Comparison of ENCODE assay signal across 8 cellular contexts in genomic region chr2:168469281-168469988, GRCh38.
A peak's percentile ranks its signal among the peaks of the same experiment; 100 is the strongest.
DNase-seq lines count a peak whose midpoint lies in the region; ATAC-seq lines count a peak whose summit lies in the region.

No MANE protein-coding gene starts in this region.

- peak; percentile 80 for DNase-seq in SIG-M5 (lab: John Stamatoyannopoulos, UW)
- DNase-seq in globus pallidus (ENCODE audit: low spot score), result no peak
- DNase-seq in stimulated activated CD4-positive, alpha-beta T cell treated with anti-CD3 and anti-CD28 coated beads, Interleukin-4, amount 100 ng/mL, for 24 hours, result no peak
- no peak for DNase-seq in foreskin melanocyte
- no peak for DNase-seq in Ammon's horn (ENCODE audit: low spot score)

- H3K4me2 ChIP-seq in BLaER1, result peak overlapping the region; percentile 81

- peak overlapping the region; percentile 68 for H3K27ac ChIP-seq in BLaER1

- H3K27me3 ChIP-seq in BLaER1, result no peaks in the 10 kb centered on the region

- peaks cover 65% of the 10 kb centered on the region for H3K4me1 ChIP-seq in BLaER1

- peaks cover 19% of the 10 kb centered on the region; the same call in 1 of the 2 replicates for H4K20me1 ChIP-seq in BLaER1

- H3K9ac ChIP-seq in BLaER1, result no peak overlapping the region

- H3K36me3 ChIP-seq in BLaER1, result peaks cover 15% of the 10 kb centered on the region

- peak; percentile 75 for ATAC-seq in GM19395 (IDR thresholded peaks at IDR 0.05; ENCODE audit: unreplicated experiment)
- ATAC-seq in HG03097 (IDR thresholded peaks at IDR 0.05; ENCODE audit: low FRiP score, unreplicated experiment), result peak; percentile 59

- H3K9me3 ChIP-seq in BLaER1, result no peaks in the 10 kb centered on the region

- H3K4me3 ChIP-seq in BLaER1, result no peak overlapping the region
